Comparison of ENCODE assay signal across 19 cellular contexts in the genomic region with DNA sequence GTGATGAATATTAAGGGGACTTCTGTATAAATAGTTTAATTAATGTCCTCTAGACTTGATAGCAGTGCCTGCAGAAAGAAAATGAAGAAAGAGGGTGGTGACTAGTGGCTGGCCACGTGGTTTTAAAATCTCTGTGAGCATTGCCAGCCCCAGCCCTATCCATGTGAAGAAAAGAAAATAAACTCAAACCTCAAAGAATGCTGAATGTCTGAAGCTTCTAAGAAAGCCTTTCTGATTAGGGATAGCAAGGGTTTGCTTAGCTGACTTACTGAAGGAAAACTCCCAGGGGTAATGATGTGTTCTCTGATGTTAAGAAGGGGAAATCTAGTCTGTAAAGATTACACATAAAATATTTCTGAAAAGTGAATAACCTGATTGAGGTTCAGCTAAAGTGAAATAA. TPM values are rescaled to one million over a fixed set of nuclear protein-coding genes. Genes with fewer than 3 reads are reported as not detected.
DNase-seq lines count a peak whose midpoint lies in the region; ATAC-seq and TF ChIP-seq lines count a peak whose summit lies in the region.
"Had no signal": no experiment of that assay in that cellular context is flagged by ENCODE, and none has a peak within 500 bp of the region (broad histone marks: within the 10 kb centered on the region; RNA-seq: fewer than 3 reads in every experiment).

No MANE protein-coding gene starts in this region.

- H2AFZ ChIP-seq in SK-N-SH (ENCODE audit: low read depth), result no peak overlapping the region

- H3K36me3 ChIP-seq in SK-N-SH (replicated peaks in 1 of 2; ENCODE audit: control insufficient read depth in 1 of 2, insufficient read depth in 2 of 2, low read length in 1 of 2), result peaks cover 0 to 3% of the 10 kb centered on the region in 2 experiments
- no peaks in the 10 kb centered on the region for H3K36me3 ChIP-seq in brain microvascular endothelial cell (replicated peaks)
- no peaks in the 10 kb centered on the region for H3K36me3 ChIP-seq in thyroid gland

- H3K27me3 ChIP-seq in SK-N-SH (ENCODE audit: insufficient read depth) (no peaks in the 10 kb centered on the region), brain microvascular endothelial cell (replicated peaks) (no peaks in the 10 kb centered on the region), thyroid gland (no peaks in the 10 kb centered on the region)

- no peak overlapping the region for H3K27ac ChIP-seq in SK-N-SH (ENCODE audit: low read depth in 2 of 2, low read length in 1 of 2)
- H3K27ac ChIP-seq in brain microvascular endothelial cell, result no peak overlapping the region
- no peak overlapping the region for H3K27ac ChIP-seq in thyroid gland
- H3K27ac ChIP-seq: 22Rv1, KMS-11 had no signal

- peaks cover 21 to 38% of the 10 kb centered on the region in 2 experiments for H3K4me1 ChIP-seq in SK-N-SH (ENCODE audit: control insufficient read depth in 1 of 2, insufficient read depth in 2 of 2, low read depth in 1 of 2, low read length in 1 of 2)
- peaks cover 20 to 40% of the 10 kb centered on the region in 2 donors for H3K4me1 ChIP-seq in thyroid gland

- TF ChIP-seq CTCF in SK-N-SH (IDR thresholded peaks at IDR 0.05) (no peak), brain microvascular endothelial cell (IDR thresholded peaks at IDR 0.05; ENCODE audit: low read depth, low read length, missing control alignments) (no peak), thyroid gland (IDR thresholded peaks at IDR 0.05) (no peak)

- H4K20me1 ChIP-seq in SK-N-SH (ENCODE audit: insufficient read depth), result peaks cover 58% of the 10 kb centered on the region; the same call in 1 of the 2 replicates

- in situ Hi-C loops in brain microvascular endothelial cell (cut with HindIII; ENCODE audit: low pct_ligation_motif_present, low sequenced_read_pairs), result no loop called here

- POLR2A ChIA-PET in SK-N-SH (lab: Yijun Ruan, JAX), result no interaction called here

- 75% methylated on average over 1 of the region's 1 CpG for WGBS in SK-N-SH (ENCODE audit: low lambda C conversion rate)
- 2 to 4% methylated on average over 1 of the region's 1 CpG for WGBS in thyroid gland, 2 donors

- peaks cover 95% of the 10 kb centered on the region for H3K79me2 ChIP-seq in SK-N-SH (ENCODE audit: insufficient read depth)

- no peak for TF ChIP-seq RAD21 in SK-N-SH (IDR thresholded peaks at IDR 0.05; ENCODE audit: low read length)

- no peaks in the 10 kb centered on the region; the same call in 1 of the 2 replicates for H3K9me2 ChIP-seq in SK-N-SH

- H3K4me3 ChIP-seq in SK-N-SH (ENCODE audit: low read depth in 2 of 2, low read length in 1 of 2), result no peak overlapping the region
- H3K4me3 ChIP-seq in brain microvascular endothelial cell (ENCODE audit: low read depth, low read length), result no peak overlapping the region
- H3K4me3 ChIP-seq in thyroid gland (replicated peaks in 1 of 3), result no peak overlapping the region

- intact Hi-C loops in thyroid gland (cut with DNase I), result no loop called here

- ATAC-seq in SK-N-SH treated with all-trans-retinoic acid at 6 μM for 48 hours (peak; percentile 36; the same call in 2 of the 3 replicates), GM19351 (IDR thresholded peaks at IDR 0.05; ENCODE audit: unreplicated experiment) (no peak), GM21390 (IDR thresholded peaks at IDR 0.05; ENCODE audit: unreplicated experiment) (no peak), esophagus mucosa (no peak)

- no peak overlapping the region for H3K9ac ChIP-seq in SK-N-SH
- H3K9ac ChIP-seq: KMS-11 had no signal

- TF ChIP-seq POLR2A in thyroid gland (IDR thresholded peaks at IDR 0.05), result no peak

- H3F3A ChIP-seq in SK-N-SH (replicated peaks; ENCODE audit: insufficient read depth), result peaks cover 16% of the 10 kb centered on the region

- no peak for TF ChIP-seq EP300 in SK-N-SH (IDR thresholded peaks at IDR 0.05; ENCODE audit: borderline replicate concordance in 1 of 2, low read depth in 1 of 2, low read length in 1 of 2)

- no peaks in the 10 kb centered on the region for H3K9me3 ChIP-seq in SK-N-SH
- no peaks in the 10 kb centered on the region for H3K9me3 ChIP-seq in thyroid gland

- CTCF ChIA-PET in SK-N-SH (lab: Yijun Ruan, JAX), result interaction anchor here (0.6 to 1.6 kb wide), 2 partner anchors 418 to 526 kb away, joined by 3 read pairs; no protein-coding TSS in a partner anchor

- no peak for DNase-seq in SK-N-SH
- peak; percentile 81 for DNase-seq in brain microvascular endothelial cell
- peak; percentile 23 for DNase-seq in hepatic stellate cell (ENCODE audit: low spot score)
- DNase-seq in thyroid gland, result peak; percentile 13 to 15
- DNase-seq: activated naive CD8-positive, alpha-beta T cell treated with anti-CD3 and anti-CD28 coated beads, Interleukin-2, amount 10 ng/mL, durations not matched to agents 7 days and 5 days; DND-41; islet precursor cell; NCI-H2081 treated with DMSO at 0.1 percent for 48 hours; occipital lobe; stimulated activated CD4-positive, alpha-beta T cell treated with anti-CD3 and anti-CD28 coated beads, Interleukin-2, amount 100 ng/mL, for 48 hours; T-helper 2 cell had no signal

- no peak overlapping the region for H3K4me2 ChIP-seq in SK-N-SH
- H3K4me2 ChIP-seq: KMS-11 had no signal

TF ChIP-seq in SK-N-SH treated with all-trans-retinoic acid at 6 μM for 48 hours, 23 proteins besides CTCF, POLR2A, EP300 and RAD21 (continues in another document):
- no peak for TF ChIP-seq ARNTL (CRISPR knock-in tag; IDR thresholded peaks at IDR 0.05; ENCODE audit: borderline replicate concordance, low read depth)
- no peak for TF ChIP-seq RARB (CRISPR knock-in tag; IDR thresholded peaks at IDR 0.05)
- no peak for TF ChIP-seq ISL1 (CRISPR knock-in tag; IDR thresholded peaks at IDR 0.05)
- TF ChIP-seq TOX (CRISPR knock-in tag; IDR thresholded peaks at IDR 0.05; ENCODE audit: borderline replicate concordance), result no peak
- TF ChIP-seq CSDC2 (CRISPR knock-in tag; IDR thresholded peaks at IDR 0.05), result no peak
- no peak for TF ChIP-seq GLIS3 (CRISPR knock-in tag; IDR thresholded peaks at IDR 0.05)
- TF ChIP-seq, protein P1, sequence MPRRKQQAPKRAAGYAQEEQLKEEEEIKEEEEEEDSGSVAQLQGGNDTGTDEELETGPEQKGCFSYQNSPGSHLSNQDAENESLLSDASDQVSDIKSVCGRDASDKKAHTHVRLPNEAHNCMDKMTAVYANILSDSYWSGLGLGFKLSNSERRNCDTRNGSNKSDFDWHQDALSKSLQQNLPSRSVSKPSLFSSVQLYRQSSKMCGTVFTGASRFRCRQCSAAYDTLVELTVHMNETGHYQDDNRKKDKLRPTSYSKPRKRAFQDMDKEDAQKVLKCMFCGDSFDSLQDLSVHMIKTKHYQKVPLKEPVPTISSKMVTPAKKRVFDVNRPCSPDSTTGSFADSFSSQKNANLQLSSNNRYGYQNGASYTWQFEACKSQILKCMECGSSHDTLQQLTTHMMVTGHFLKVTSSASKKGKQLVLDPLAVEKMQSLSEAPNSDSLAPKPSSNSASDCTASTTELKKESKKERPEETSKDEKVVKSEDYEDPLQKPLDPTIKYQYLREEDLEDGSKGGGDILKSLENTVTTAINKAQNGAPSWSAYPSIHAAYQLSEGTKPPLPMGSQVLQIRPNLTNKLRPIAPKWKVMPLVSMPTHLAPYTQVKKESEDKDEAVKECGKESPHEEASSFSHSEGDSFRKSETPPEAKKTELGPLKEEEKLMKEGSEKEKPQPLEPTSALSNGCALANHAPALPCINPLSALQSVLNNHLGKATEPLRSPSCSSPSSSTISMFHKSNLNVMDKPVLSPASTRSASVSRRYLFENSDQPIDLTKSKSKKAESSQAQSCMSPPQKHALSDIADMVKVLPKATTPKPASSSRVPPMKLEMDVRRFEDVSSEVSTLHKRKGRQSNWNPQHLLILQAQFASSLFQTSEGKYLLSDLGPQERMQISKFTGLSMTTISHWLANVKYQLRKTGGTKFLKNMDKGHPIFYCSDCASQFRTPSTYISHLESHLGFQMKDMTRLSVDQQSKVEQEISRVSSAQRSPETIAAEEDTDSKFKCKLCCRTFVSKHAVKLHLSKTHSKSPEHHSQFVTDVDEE (CRISPR knock-in tag; IDR thresholded peaks at IDR 0.05), result no peak
- TF ChIP-seq BACH2 (CRISPR knock-in tag; IDR thresholded peaks at IDR 0.05; ENCODE audit: borderline replicate concordance), result no peak

TF ChIP-seq in SK-N-SH, 30 proteins besides CTCF, POLR2A, EP300 and RAD21 (continues in another document):
- TF ChIP-seq, protein P2, sequence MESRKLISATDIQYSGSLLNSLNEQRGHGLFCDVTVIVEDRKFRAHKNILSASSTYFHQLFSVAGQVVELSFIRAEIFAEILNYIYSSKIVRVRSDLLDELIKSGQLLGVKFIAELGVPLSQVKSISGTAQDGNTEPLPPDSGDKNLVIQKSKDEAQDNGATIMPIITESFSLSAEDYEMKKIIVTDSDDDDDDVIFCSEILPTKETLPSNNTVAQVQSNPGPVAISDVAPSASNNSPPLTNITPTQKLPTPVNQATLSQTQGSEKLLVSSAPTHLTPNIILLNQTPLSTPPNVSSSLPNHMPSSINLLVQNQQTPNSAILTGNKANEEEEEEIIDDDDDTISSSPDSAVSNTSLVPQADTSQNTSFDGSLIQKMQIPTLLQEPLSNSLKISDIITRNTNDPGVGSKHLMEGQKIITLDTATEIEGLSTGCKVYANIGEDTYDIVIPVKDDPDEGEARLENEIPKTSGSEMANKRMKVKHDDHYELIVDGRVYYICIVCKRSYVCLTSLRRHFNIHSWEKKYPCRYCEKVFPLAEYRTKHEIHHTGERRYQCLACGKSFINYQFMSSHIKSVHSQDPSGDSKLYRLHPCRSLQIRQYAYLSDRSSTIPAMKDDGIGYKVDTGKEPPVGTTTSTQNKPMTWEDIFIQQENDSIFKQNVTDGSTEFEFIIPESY (IDR thresholded peaks at IDR 0.05; ENCODE audit: borderline replicate concordance, low read depth), result no peak
- TF ChIP-seq, protein P3, sequence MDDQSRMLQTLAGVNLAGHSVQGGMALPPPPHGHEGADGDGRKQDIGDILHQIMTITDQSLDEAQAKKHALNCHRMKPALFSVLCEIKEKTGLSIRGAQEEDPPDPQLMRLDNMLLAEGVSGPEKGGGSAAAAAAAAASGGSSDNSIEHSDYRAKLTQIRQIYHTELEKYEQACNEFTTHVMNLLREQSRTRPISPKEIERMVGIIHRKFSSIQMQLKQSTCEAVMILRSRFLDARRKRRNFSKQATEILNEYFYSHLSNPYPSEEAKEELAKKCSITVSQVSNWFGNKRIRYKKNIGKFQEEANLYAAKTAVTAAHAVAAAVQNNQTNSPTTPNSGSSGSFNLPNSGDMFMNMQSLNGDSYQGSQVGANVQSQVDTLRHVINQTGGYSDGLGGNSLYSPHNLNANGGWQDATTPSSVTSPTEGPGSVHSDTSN (IDR thresholded peaks at IDR 0.05), result no peak
- TF ChIP-seq, protein P4, sequence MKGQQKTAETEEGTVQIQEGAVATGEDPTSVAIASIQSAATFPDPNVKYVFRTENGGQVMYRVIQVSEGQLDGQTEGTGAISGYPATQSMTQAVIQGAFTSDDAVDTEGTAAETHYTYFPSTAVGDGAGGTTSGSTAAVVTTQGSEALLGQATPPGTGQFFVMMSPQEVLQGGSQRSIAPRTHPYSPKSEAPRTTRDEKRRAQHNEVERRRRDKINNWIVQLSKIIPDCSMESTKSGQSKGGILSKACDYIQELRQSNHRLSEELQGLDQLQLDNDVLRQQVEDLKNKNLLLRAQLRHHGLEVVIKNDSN (IDR thresholded peaks at IDR 0.05; ENCODE audit: borderline replicate concordance, low read depth), result no peak
- TF ChIP-seq TCF12 (IDR thresholded peaks at IDR 0.05), result no peak

RNA-seq across cellular contexts. Expression of a gene that starts 31.8 kb away (rescaled TPM):
- 40.3 and 52.4 TPM in 2 replicates for polyA plus RNA-seq in SK-N-SH (2012; rRNA removed)
- 42.5 and 50.3 TPM in 2 replicates for polyA plus RNA-seq in SK-N-SH (2012; cell fraction: cytosol; rRNA removed)
- polyA plus RNA-seq in SK-N-SH (2012; cell fraction: nucleus; rRNA removed), result 29.1 and 92.1 TPM in 2 replicates
- total RNA-seq in thyroid gland, result 100 to 1,000 TPM; 110 to 180 (median 154) TPM
- 40.5 TPM for total RNA-seq in esophagus mucosa
- total RNA-seq: activated CD8-positive, alpha-beta memory T cell treated with anti-CD3 and anti-CD28 coated beads for 36 hours; activated naive CD8-positive, alpha-beta T cell treated with anti-CD3 and anti-CD28 coated beads, Interleukin-2, amount 10 ng/mL, durations not matched to agents 7 days and 5 days; OCI-LY7 had no signal
